ENCODE assay signal across 8 cellular contexts in genomic region chr11:47641585-47642098, GRCh38. TPM values are rescaled to one million over a fixed set of nuclear protein-coding genes. Genes with fewer than 3 reads are reported as not detected.
DNase-seq lines count a peak whose midpoint lies in the region; ATAC-seq, FAIRE-seq and TF ChIP-seq lines count a peak whose summit lies in the region.

No MANE protein-coding gene starts in this region.

- no peak overlapping the region for H4K91ac ChIP-seq in H1 (replicated peaks; ENCODE audit: insufficient read length, low read length)

- TF ChIP-seq CTCF in OCI-LY3 (IDR thresholded peaks at IDR 0.05; ENCODE audit: low read depth, low read length) (no peak), H1 (IDR thresholded peaks at IDR 0.05; ENCODE audit: control extremely low read depth in 1 of 3, insufficient read depth in 1 of 3, low read depth in 1 of 3, low read length in 3 of 3) (no peak)

- H4K20me1 ChIP-seq in OCI-LY3 (ENCODE audit: insufficient read depth, low read length) (no peaks in the 10 kb centered on the region), H1 (replicated peaks in 1 of 2; ENCODE audit: control insufficient read depth in 1 of 2, insufficient read depth in 2 of 2, low read length in 2 of 2) (no peaks in the 10 kb centered on the region)

- H4K5ac ChIP-seq in H1 (ENCODE audit: insufficient read length, low read depth, low read length), result peak overlapping the region; percentile 79

- peak overlapping the region; percentile 91 for H2BK5ac ChIP-seq in H1 (ENCODE audit: low read depth, low read length)

- peak overlapping the region; percentile 63; the same call in 1 of the 2 replicates for H2AFZ ChIP-seq in OCI-LY3 (ENCODE audit: low read depth, low read length)
- peak overlapping the region; percentile 43; the same call in 1 of the 2 replicates for H2AFZ ChIP-seq in H1 (ENCODE audit: low read length)

- H3K14ac ChIP-seq in H1 (ENCODE audit: insufficient read length), result no peak overlapping the region

- FAIRE-seq in H1 (lab: Jason Lieb, UNC), result no peak

- H3K79me2 ChIP-seq in OCI-LY3 (ENCODE audit: low read length) (peaks cover 35% of the 10 kb centered on the region), H1 (ENCODE audit: control insufficient read depth in 1 of 2, insufficient read depth in 2 of 2, low read length in 2 of 2) (peaks cover 0 to 24% of the 10 kb centered on the region in 2 experiments; a peak in 3 of 4 replicates)

- H3K4ac ChIP-seq in H1 (replicated peaks; ENCODE audit: insufficient read length, low read depth, low read length), result no peak overlapping the region

- no peak overlapping the region for H2BK20ac ChIP-seq in H1 (ENCODE audit: low read length)

- H3K9ac ChIP-seq in OCI-LY3 (ENCODE audit: low read length) (peak overlapping the region; percentile 86), H1 (replicated peaks in 1 of 4; ENCODE audit: extremely low read depth in 1 of 4, low read depth in 3 of 4, low read length in 3 of 4) (peak overlapping the region; percentile 68 to 92 (median 88))

- H2AK5ac ChIP-seq in H1 (ENCODE audit: low read depth, low read length), result no peak overlapping the region

- no peaks in the 10 kb centered on the region for H3K9me3 Mint-ChIP-seq in naive thymus-derived CD8-positive, alpha-beta T cell

- in situ Hi-C loops in G401 (cut with HindIII; ENCODE audit: low sequenced_read_pairs), result no loop called here

- peaks cover 0 to 26% (median 6%) of the 10 kb centered on the region in 3 donors for H3K36me3 Mint-ChIP-seq in naive thymus-derived CD8-positive, alpha-beta T cell

- H3K4me3 Mint-ChIP-seq in naive thymus-derived CD8-positive, alpha-beta T cell, result peak overlapping the region; percentile 88 to 99 (median 92)

- peak overlapping the region; percentile 90; the same call in 1 of the 2 replicates for H4K8ac ChIP-seq in H1 (ENCODE audit: extremely low read depth, insufficient read depth, low read length)

- 0 out of 2 replicates have a peak, but pooled peaks cover 2% of the 10 kb centered on the region for H3K23me2 ChIP-seq in H1 (ENCODE audit: low read depth, low read length)

- no peak for TF ChIP-seq EP300 in H1 (IDR thresholded peaks at IDR 0.05; ENCODE audit: borderline replicate concordance in 1 of 2, low read depth in 2 of 2, low read length in 2 of 2)

- POLR2A ChIA-PET in H1 (lab: Charles Lee; ENCODE audit: partially characterized antibody), result interaction anchor here (0.6 to 1.9 kb wide), 10 partner anchors 10 to 231 kb away, joined by 3 to 12 read pairs (median 3); partner anchors contain the start of gene AGBL2
- POLR2A ChIA-PET in naive thymus-derived CD8-positive, alpha-beta T cell (lab: Charles Lee), result interaction anchor here (0.6 to 0.9 kb wide), 3 partner anchors 51 to 122 kb away, joined by 3 to 4 read pairs (median 3); no protein-coding TSS in a partner anchor

- H3K4me3 ChIP-seq in OCI-LY3 (ENCODE audit: low read length) (peak overlapping the region; percentile 90), H1 (ENCODE audit: extremely low read depth in 1 of 4, insufficient read depth in 2 of 4, low read depth in 3 of 4, low read length in 4 of 4) (peak overlapping the region; percentile 77 to 92 (median 84))

- peak overlapping the region; percentile 43 for H3K56ac ChIP-seq in H1 (replicated peaks; ENCODE audit: insufficient read length, low read depth, low read length)

- no peak overlapping the region for H2BK12ac ChIP-seq in H1 (ENCODE audit: low read depth, low read length)

- H3K27me3 ChIP-seq in OCI-LY3 (ENCODE audit: low read depth, low read length) (no peaks in the 10 kb centered on the region), H1 (replicated peaks in 1 of 4; ENCODE audit: control insufficient read depth in 3 of 4, extremely low read depth in 1 of 4, insufficient read depth in 3 of 4, low read length in 3 of 4) (no peaks in the 10 kb centered on the region)

- TF ChIP-seq RAD21 in H1 (IDR thresholded peaks at IDR 0.05 in 1 of 2, conservative IDR thresholded peaks at IDR 0.05 in 1 of 2; ENCODE audit: low read depth in 2 of 2, low read length in 2 of 2), result no peak

- H3K4me1 Mint-ChIP-seq in naive thymus-derived CD8-positive, alpha-beta T cell, result peaks cover 9 to 35% (median 24%) of the 10 kb centered on the region in 4 donors

- peaks cover 14% of the 10 kb centered on the region for H3K36me3 ChIP-seq in OCI-LY3 (replicated peaks; ENCODE audit: low read depth, low read length)
- peaks cover 2 to 25% (median 8%) of the 10 kb centered on the region in 4 experiments; a peak in 5 of 8 replicates for H3K36me3 ChIP-seq in H1 (ENCODE audit: control insufficient read depth in 2 of 4, insufficient read depth in 4 of 4, low read length in 3 of 4)

- TF ChIP-seq POLR2A in H1 (IDR thresholded peaks at IDR 0.05; ENCODE audit: control extremely low read depth in 1 of 2, low read depth in 2 of 2, low read length in 2 of 2), result no peak

- H3K27ac ChIP-seq in OCI-LY3 (ENCODE audit: low read length), result peak overlapping the region; percentile 70
- H3K27ac ChIP-seq in H1 (ENCODE audit: low read depth, low read length), result peak overlapping the region; percentile 88

- no peak for ATAC-seq in naive thymus-derived CD8-positive, alpha-beta T cell
- no peak for ATAC-seq in GM19324 (IDR thresholded peaks at IDR 0.05; ENCODE audit: low FRiP score, unreplicated experiment)

- peak overlapping the region; percentile 73 for H3K4me2 ChIP-seq in OCI-LY3 (ENCODE audit: low read length)
- peak overlapping the region; percentile 64 to 81 for H3K4me2 ChIP-seq in H1 (ENCODE audit: insufficient read depth in 1 of 2, low read depth in 2 of 2, low read length in 2 of 2)

- no peaks in the 10 kb centered on the region for H3K9me3 ChIP-seq in OCI-LY3 (ENCODE audit: insufficient read depth, low read length)
- H3K9me3 ChIP-seq in H1 (ENCODE audit: insufficient read depth in 2 of 2, low read depth in 1 of 2, low read length in 1 of 2), result no peaks in the 10 kb centered on the region

- H2BK120ac ChIP-seq in H1 (replicated peaks; ENCODE audit: low read depth, low read length), result no peak overlapping the region

- H3K18ac ChIP-seq in H1 (ENCODE audit: extremely low read depth, low read length), result 0 out of 2 replicates have a peak overlapping the region, but pooled peaks have one; percentile 89

- CTCF ChIA-PET in H1 (lab: Charles Lee; ENCODE audit: partially characterized antibody), result interaction anchor here (0.6 to 1.0 kb wide), 2 partner anchors 76 to 101 kb away, joined by 3 to 4 read pairs; no protein-coding TSS in a partner anchor

- H2BK15ac ChIP-seq in H1 (ENCODE audit: low read length), result no peak overlapping the region

- peak overlapping the region; percentile 81 to 98 (median 97) for H3K27ac Mint-ChIP-seq in naive thymus-derived CD8-positive, alpha-beta T cell

- no peaks in the 10 kb centered on the region for H3K27me3 Mint-ChIP-seq in naive thymus-derived CD8-positive, alpha-beta T cell

- H3K79me1 ChIP-seq in H1 (ENCODE audit: low read depth, low read length), result no peaks in the 10 kb centered on the region

- DNase-seq in G401 (ENCODE audit: low spot score), result peak; percentile 55
- DNase-seq in H1 (ENCODE audit: low read depth in 1 of 2, low spot score in 2 of 2), result no peak
- DNase-seq in naive thymus-derived CD8-positive, alpha-beta T cell, result no peak
- no peak for DNase-seq in NCI-H2107 (lab: John Stamatoyannopoulos, UW)
- no peak for DNase-seq in activated CD4-positive, alpha-beta T cell treated with anti-CD3 and anti-CD28 coated beads for 1 hour
- no peak for DNase-seq in NCI-H524 (lab: John Stamatoyannopoulos, UW)

- H3K23ac ChIP-seq in H1 (ENCODE audit: insufficient read length), result no peak overlapping the region

- WGBS in H1 (ENCODE audit: extremely low coverage in 1 of 2, insufficient coverage in 1 of 2, insufficient read length in 1 of 2, insufficient replicate concordance in 2 of 2, low coverage in 1 of 2, low lambda C conversion rate in 2 of 2, missing lambda C conversion rate in 1 of 2), 2 experiments, result 4% methylated on average over 13 of the region's 14 CpGs; no CpG with 5 or more reads in 1 of the 2 experiments

- H3K4me1 ChIP-seq in OCI-LY3 (ENCODE audit: low read length) (peaks cover 14% of the 10 kb centered on the region), H1 (replicated peaks in 1 of 4; ENCODE audit: control insufficient read depth in 3 of 4, insufficient read depth in 4 of 4, low read length in 3 of 4) (peaks cover 0 to 5% (median 0%) of the 10 kb centered on the region in 4 experiments; a peak in 3 of 7 replicates)

RNA-seq across cellular contexts. Expression of gene MTCH2, which starts 0.7 kb away (rescaled TPM):
- total RNA-seq in G401 (2014; rRNA removed; shearing (Covaris generic)), result 29.0 and 33.2 TPM in 2 replicates
- total RNA-seq in H1 (2021; fragmentation: NEBNext Ultra II Directional; extraction: Animal tissue kit (Norgen Biotek cat#: 25700)), result 157 and 167 TPM in 2 replicates
- polyA plus RNA-seq in H1 (2011; rRNA removed), result 126 and 171 TPM in 2 replicates
- 112 TPM for polyA plus RNA-seq in H1 (2011; cell fraction: cytosol; rRNA removed)
- 71.0 TPM for polyA plus RNA-seq in H1 (2011; cell fraction: nucleus; rRNA removed)
- 190 to 241 TPM (median 217 TPM) in 4 replicates for polyA plus RNA-seq in H1 (2012, experiment 1 of 2)
- polyA plus RNA-seq in H1 (2012, experiment 2 of 2), result 72.1 TPM
- 135 TPM for polyA plus RNA-seq in H1 (2013, experiment 1 of 2)
- 152 TPM for polyA plus RNA-seq in H1 (2013, experiment 2 of 2)
- polyA minus RNA-seq in H1 (2011; rRNA and poly(A)+ RNA removed), result 96.0 and 138 TPM in 2 replicates
- polyA minus RNA-seq in H1 (2011; cell fraction: cytosol; rRNA and poly(A)+ RNA removed), result 69.1 TPM
- polyA minus RNA-seq in H1 (2011; cell fraction: nucleus; rRNA and poly(A)+ RNA removed), result 53.0 TPM
- 10 to 100 TPM; 21.7 to 22.9 TPM for total RNA-seq in naive thymus-derived CD8-positive, alpha-beta T cell
- 10 to 100 TPM; 54.2 to 67.0 (median 62.3) TPM for polyA plus RNA-seq in naive thymus-derived CD8-positive, alpha-beta T cell

RNA-seq across cellular contexts. Expression of gene C1QTNF4, which starts 47.4 kb away (rescaled TPM):
- 2.4 TPM in 1 of 2 replicates, not detected in the other for total RNA-seq in G401 (2014; rRNA removed; shearing (Covaris generic))
- total RNA-seq in H1 (2021; fragmentation: NEBNext Ultra II Directional; extraction: Animal tissue kit (Norgen Biotek cat#: 25700)), result 3.5 and 6.0 TPM in 2 replicates
- polyA plus RNA-seq in H1 (2011; rRNA removed), result 3.9 and 4.8 TPM in 2 replicates
- polyA plus RNA-seq in H1 (2011; cell fraction: cytosol; rRNA removed), result 2.5 TPM
- 2.9 TPM for polyA plus RNA-seq in H1 (2011; cell fraction: nucleus; rRNA removed)
- polyA plus RNA-seq in H1 (2012, experiment 1 of 2), result 0.97 to 8.1 TPM (median 4.4 TPM) in 4 replicates
- polyA plus RNA-seq in H1 (2012, experiment 2 of 2), result 1.3 TPM
- 5.7 TPM for polyA plus RNA-seq in H1 (2013, experiment 1 of 2)
- 5.0 TPM for polyA plus RNA-seq in H1 (2013, experiment 2 of 2)
- 0.10 and 0.13 TPM in 2 replicates for polyA minus RNA-seq in H1 (2011; rRNA and poly(A)+ RNA removed)
- 2.0 TPM for polyA minus RNA-seq in H1 (2011; cell fraction: cytosol; rRNA and poly(A)+ RNA removed)
- 2.2 TPM for polyA minus RNA-seq in H1 (2011; cell fraction: nucleus; rRNA and poly(A)+ RNA removed)
- total RNA-seq in naive thymus-derived CD8-positive, alpha-beta T cell, result 1 to 10 TPM in 1 of 2 experiments, under 1 TPM in 1; 0.91 to 1.2 TPM
- polyA plus RNA-seq in naive thymus-derived CD8-positive, alpha-beta T cell, result under 1 TPM in 1 of 3 donors, not detected in 2; 0.22 TPM

RNA-seq across cellular contexts. Expression of gene FAM180B, which starts 55.2 kb away (rescaled TPM):
- 0.58 TPM in 1 of 2 replicates, not detected in the other for total RNA-seq in G401 (2014; rRNA removed; shearing (Covaris generic))
- total RNA-seq in H1 (2021; fragmentation: NEBNext Ultra II Directional; extraction: Animal tissue kit (Norgen Biotek cat#: 25700)), result not detected in 2 replicates
- polyA plus RNA-seq in H1 (2011; rRNA removed), result 0.09 TPM in 1 of 2 replicates, not detected in the other
- 0.05 TPM for polyA plus RNA-seq in H1 (2011; cell fraction: cytosol; rRNA removed)
- 0.19 TPM for polyA plus RNA-seq in H1 (2011; cell fraction: nucleus; rRNA removed)
- polyA plus RNA-seq in H1 (2012, experiment 1 of 2), result 0.15 to 0.25 TPM in 2 of 4 replicates, not detected in the others
- polyA plus RNA-seq in H1 (2012, experiment 2 of 2), result not detected
- 0.04 TPM for polyA plus RNA-seq in H1 (2013, experiment 1 of 2)
- 0.04 TPM for polyA plus RNA-seq in H1 (2013, experiment 2 of 2)
- 0.22 TPM in 1 of 2 replicates, not detected in the other for polyA minus RNA-seq in H1 (2011; rRNA and poly(A)+ RNA removed)
- not detected for polyA minus RNA-seq in H1 (2011; cell fraction: cytosol; rRNA and poly(A)+ RNA removed)
- not detected for polyA minus RNA-seq in H1 (2011; cell fraction: nucleus; rRNA and poly(A)+ RNA removed)
- under 1 TPM in 1 of 2 experiments, not detected in 1; 0.26 TPM for total RNA-seq in naive thymus-derived CD8-positive, alpha-beta T cell
- polyA plus RNA-seq in naive thymus-derived CD8-positive, alpha-beta T cell, result not detected
